13 cellular contexts compared by ENCODE assay signal in genomic region chr1:41504126-41505035, GRCh38. TPM values are rescaled to one million over a fixed set of nuclear protein-coding genes. Genes with fewer than 3 reads are reported as not detected.
DNase-seq lines count a peak whose midpoint lies in the region; ATAC-seq, FAIRE-seq and TF ChIP-seq lines count a peak whose summit lies in the region.
"Had no signal": no experiment of that assay in that cellular context is flagged by ENCODE, and none has a peak within 500 bp of the region (broad histone marks: within the 10 kb centered on the region; RNA-seq: fewer than 3 reads in every experiment).

No MANE protein-coding gene starts in this region.

- H3K14ac ChIP-seq in H9 (ENCODE audit: insufficient read depth, low read length): 0 out of 2 replicates have a peak overlapping the region, but pooled peaks have one; percentile 4

- no peak overlapping the region for H2AFZ ChIP-seq in H9 (ENCODE audit: low read length)

- WGBS in H9 (ENCODE audit: extremely low coverage, insufficient read length, low lambda C conversion rate): no CpG with 5 or more reads among the region's 15 CpGs

- H4K5ac ChIP-seq in H9 (ENCODE audit: insufficient read length, low read depth, low read length): no peak overlapping the region

- peak overlapping the region in 1 of 3 experiments; percentile 63; a peak in 1 of 7 replicates for H3K27ac Mint-ChIP-seq in H9

- no peaks in the 10 kb centered on the region for H3K79me2 ChIP-seq in H9 (ENCODE audit: insufficient read depth, low read length)

- no peak overlapping the region for H2BK20ac ChIP-seq in H9 (ENCODE audit: low read depth, low read length, poor library complexity, severe bottlenecking)

- no peaks in the 10 kb centered on the region for H3K79me1 ChIP-seq in H9 (ENCODE audit: insufficient read depth, low read depth, low read length, poor library complexity, severe bottlenecking)

- no peak overlapping the region for H3T11ph ChIP-seq in H9 (ENCODE audit: low read length)

- H3K9me3 Mint-ChIP-seq in H9: no peaks in the 10 kb centered on the region; a peak in 1 of 5 replicates

- no peaks in the 10 kb centered on the region for H3K27me3 ChIP-seq in H9 (ENCODE audit: insufficient read depth, low read length)
- H3K27me3 ChIP-seq: dorsolateral prefrontal cortex had no signal

- ATAC-seq in HG03139 (IDR thresholded peaks at IDR 0.05; ENCODE audit: unreplicated experiment) (no peak), HG03342 (IDR thresholded peaks at IDR 0.05; ENCODE audit: unreplicated experiment) (no peak)

- H2BK15ac ChIP-seq in H9 (ENCODE audit: low read depth, low read length): no peak overlapping the region

- no peaks in the 10 kb centered on the region for H3K23me2 ChIP-seq in H9 (ENCODE audit: insufficient read length, low read depth, low read length, poor library complexity, severe bottlenecking)

- no peak overlapping the region for H3K18ac ChIP-seq in H9 (ENCODE audit: insufficient read length, low read depth, low read length)

- no peak overlapping the region for H2AK5ac ChIP-seq in H9 (ENCODE audit: insufficient read length, low read length)

- no peak overlapping the region for H3K4me3 Mint-ChIP-seq in H9

- no peak for TF ChIP-seq CTCF in H9 (conservative IDR thresholded peaks at IDR 0.05)
- TF ChIP-seq CTCF in fibroblast of mammary gland (conservative IDR thresholded peaks at IDR 0.05; ENCODE audit: control insufficient read depth, insufficient read depth, low read depth, low read length): no peak

- H3K27me3 Mint-ChIP-seq in H9 (ENCODE audit: low read depth): peaks cover 4% of the 10 kb centered on the region

- no peaks in the 10 kb centered on the region for H3K36me3 Mint-ChIP-seq in H9 (ENCODE audit: insufficient read depth in 1 of 3, low read depth in 3 of 3)

- H3K4me1 Mint-ChIP-seq in H9: peaks cover 17 to 18% of the 10 kb centered on the region in 2 experiments

- H3K4me1 ChIP-seq in H9 (ENCODE audit: insufficient read depth, low read length): peaks cover 4% of the 10 kb centered on the region; the same call in 1 of the 2 replicates

- H3K27ac ChIP-seq in H9 (ENCODE audit: insufficient read length, low read depth, low read length): no peak overlapping the region
- H3K27ac ChIP-seq: KMS-11 had no signal

- H4K91ac ChIP-seq in H9 (ENCODE audit: insufficient read length, low read depth, low read length): no peak overlapping the region

- H2BK120ac ChIP-seq in H9 (ENCODE audit: low read depth, low read length, poor library complexity, severe bottlenecking): no peak overlapping the region

- no peak overlapping the region for H3K4me2 ChIP-seq in H9 (ENCODE audit: insufficient read depth, insufficient read length, low read length)
- H3K4me2 ChIP-seq: KMS-11 had no signal

- no peaks in the 10 kb centered on the region for H3K9me3 ChIP-seq in H9 (ENCODE audit: control insufficient read depth, low read depth, low read length)

- no peaks in the 10 kb centered on the region for H4K20me1 ChIP-seq in H9 (ENCODE audit: control insufficient read depth, insufficient read depth, insufficient read length)

- DNase-seq in AG08395 (ENCODE audit: low spot score): peak; percentile 53
- DNase-seq in H9: no peak
- peak; percentile 90 for DNase-seq in RCC 7860 (ENCODE audit: low spot score)
- DNase-seq in fibroblast of mammary gland (ENCODE audit: low read depth): peak; percentile 65
- no peak for DNase-seq in NK-92 treated with Interleukin-12 subunit alpha and Interleukin-12 subunit beta, amount 100 ng/mL, for 24 hours (lab: John Stamatoyannopoulos, UW)
- no peak for DNase-seq in SIG-M5 (lab: John Stamatoyannopoulos, UW)
- DNase-seq: activated CD4-positive, alpha-beta T cell treated with anti-CD3 and anti-CD28 coated beads for 4 hours; dorsolateral prefrontal cortex; stimulated activated CD4-positive, alpha-beta T cell treated with anti-CD3 and anti-CD28 coated beads, Interleukin-1b, Interleukin-23, amount 100 ng/mL, for 48 hours had no signal

- FAIRE-seq in RCC 7860 (lab: Jason Lieb, UNC): peak; percentile 88

- no peak overlapping the region for H3K56ac ChIP-seq in H9 (ENCODE audit: insufficient read length, low read depth, low read length)

- no peak overlapping the region for H3K4me3 ChIP-seq in fibroblast of mammary gland (ENCODE audit: control insufficient read depth, low read depth, low read length)
- H3K4me3 ChIP-seq: dorsolateral prefrontal cortex had no signal

- H4K8ac ChIP-seq in H9 (replicated peaks; ENCODE audit: insufficient read length, low read depth, low read length): no peak overlapping the region

- H3K23ac ChIP-seq in H9 (ENCODE audit: insufficient read length, low read depth, low read length): no peak overlapping the region

- no peak overlapping the region for H3K9ac ChIP-seq in H9 (ENCODE audit: extremely low read depth, insufficient read length, low read length)
- H3K9ac ChIP-seq: KMS-11 had no signal

- no peak overlapping the region for H3K4ac ChIP-seq in H9 (ENCODE audit: low read depth, low read length)

- no peak overlapping the region for H2BK5ac ChIP-seq in H9 (ENCODE audit: insufficient read length, low read length)

- no peak overlapping the region for H2BK12ac ChIP-seq in H9 (ENCODE audit: insufficient read length, low read depth, low read length)

RNA-seq across cellular contexts. Expression of gene EDN2, which starts 19.9 kb away (rescaled TPM):
- 0.22 and 0.24 TPM in 2 replicates for total RNA-seq in H9 (2021)
- total RNA-seq: liver had no signal

Comparison
In these comparisons a context has a peak if more than half of its experiments do, and no peak if none do; other contexts are left out.
1. DNase-seq: peak in AG08395 (single experiment), RCC 7860 (single experiment) and fibroblast of mammary gland (single experiment); none in H9 (single experiment), NK-92 treated with Interleukin-12 subunit alpha and Interleukin-12 subunit beta, amount 100 ng/mL, for 24 hours (single experiment) and SIG-M5 (single experiment).